Comparison of ENCODE assay signal across 10 cellular contexts in genomic region chr1:228842094-228842775, GRCh38.
DNase-seq lines count a peak whose midpoint lies in the region; ATAC-seq and TF ChIP-seq lines count a peak whose summit lies in the region.
"Had no signal": no experiment of that assay in that cellular context is flagged by ENCODE, and none has a peak within 500 bp of the region (broad histone marks: within the 10 kb centered on the region; RNA-seq: fewer than 3 reads in every experiment).

No MANE protein-coding gene starts in this region.

- intact Hi-C loops in activated CD8-positive, alpha-beta T cell treated with anti-CD3 and anti-CD28 coated beads for 36 hours (cut with micrococcal nuclease): no loop called here
- intact Hi-C loops in left ventricle myocardium superior (cut with micrococcal nuclease): no loop called here

- H3K36me3 Mint-ChIP-seq in activated CD8-positive, alpha-beta T cell treated with anti-CD3 and anti-CD28 coated beads for 36 hours (ENCODE audit: low read depth): no peaks in the 10 kb centered on the region
- peaks cover 2% of the 10 kb centered on the region for H3K36me3 Mint-ChIP-seq in activated CD8-positive, alpha-beta T cell treated with anti-CD3 and anti-CD28 coated beads, Interleukin-2, amount 10 ng/mL, durations not matched to agents 7 days and 5 days (ENCODE audit: low read depth)

- H3K27ac ChIP-seq in temporal lobe (ENCODE audit: low read depth, low read length): peak overlapping the region; percentile 76
- H3K27ac ChIP-seq: BLaER1 treated with 17β-estradiol and CSF1 and Interleukin-3, amounts not matched to agents 10 nM and 100 nM had no signal

- no peak for TF ChIP-seq CTCF in activated CD8-positive, alpha-beta T cell treated with anti-CD3 and anti-CD28 coated beads for 36 hours (IDR thresholded peaks at IDR 0.05)

- no peaks in the 10 kb centered on the region for H3K27me3 Mint-ChIP-seq in activated CD8-positive, alpha-beta T cell treated with anti-CD3 and anti-CD28 coated beads for 36 hours
- no peaks in the 10 kb centered on the region for H3K27me3 Mint-ChIP-seq in activated CD8-positive, alpha-beta T cell treated with anti-CD3 and anti-CD28 coated beads, Interleukin-2, amount 10 ng/mL, durations not matched to agents 7 days and 5 days (ENCODE audit: low read depth)

- no peak overlapping the region for H3K27ac Mint-ChIP-seq in activated CD8-positive, alpha-beta T cell treated with anti-CD3 and anti-CD28 coated beads for 36 hours
- H3K27ac Mint-ChIP-seq in activated CD8-positive, alpha-beta T cell treated with anti-CD3 and anti-CD28 coated beads, Interleukin-2, amount 10 ng/mL, durations not matched to agents 7 days and 5 days: no peak overlapping the region

- ATAC-seq in activated CD8-positive, alpha-beta T cell treated with anti-CD3 and anti-CD28 coated beads for 36 hours: peak; percentile 42
- no peak for ATAC-seq in activated CD8-positive, alpha-beta T cell treated with anti-CD3 and anti-CD28 coated beads, Interleukin-2, amount 10 ng/mL, durations not matched to agents 7 days and 5 days
- peak; percentile 80 for ATAC-seq in left ventricle myocardium superior
- no peak for ATAC-seq in GM21529 (IDR thresholded peaks at IDR 0.05; ENCODE audit: unreplicated experiment)

- POLR2A ChIA-PET in activated CD8-positive, alpha-beta T cell treated with anti-CD3 and anti-CD28 coated beads for 36 hours (lab: Charles Lee): interaction anchor here (1.0 kb wide), 1 partner anchor 95 kb away, joined by 3 read pairs; no protein-coding TSS in a partner anchor
- POLR2A ChIA-PET in activated CD8-positive, alpha-beta T cell treated with anti-CD3 and anti-CD28 coated beads, Interleukin-2, amount 10 ng/mL, durations not matched to agents 7 days and 5 days (lab: Charles Lee): no interaction called here

- H3K4me3 Mint-ChIP-seq in activated CD8-positive, alpha-beta T cell treated with anti-CD3 and anti-CD28 coated beads for 36 hours: no peak overlapping the region
- no peak overlapping the region for H3K4me3 Mint-ChIP-seq in activated CD8-positive, alpha-beta T cell treated with anti-CD3 and anti-CD28 coated beads, Interleukin-2, amount 10 ng/mL, durations not matched to agents 7 days and 5 days

- no peak for DNase-seq in activated CD8-positive, alpha-beta T cell treated with anti-CD3 and anti-CD28 coated beads for 36 hours
- DNase-seq in activated CD8-positive, alpha-beta T cell treated with anti-CD3 and anti-CD28 coated beads, Interleukin-2, amount 10 ng/mL, durations not matched to agents 7 days and 5 days: no peak
- DNase-seq in SW480 (ENCODE audit: low spot score): peak; percentile 59
- DNase-seq in left ventricle myocardium superior: peak; percentile 39
- no peak for DNase-seq in NCI-H2227 (lab: John Stamatoyannopoulos, UW; ENCODE audit: unreplicated experiment)
- no peak for DNase-seq in effector CD4-positive, alpha-beta T cell
- DNase-seq: NCI-H526 had no signal

- CTCF ChIA-PET in activated CD8-positive, alpha-beta T cell treated with anti-CD3 and anti-CD28 coated beads for 36 hours (lab: Charles Lee): no interaction called here
- CTCF ChIA-PET in activated CD8-positive, alpha-beta T cell treated with anti-CD3 and anti-CD28 coated beads, Interleukin-2, amount 10 ng/mL, durations not matched to agents 7 days and 5 days (lab: Charles Lee): interaction anchor here (1.0 kb wide), 1 partner anchor 12 kb away, joined by 3 read pairs; no protein-coding TSS in a partner anchor

- peaks cover 8% of the 10 kb centered on the region for H3K9me3 Mint-ChIP-seq in activated CD8-positive, alpha-beta T cell treated with anti-CD3 and anti-CD28 coated beads for 36 hours
- no peaks in the 10 kb centered on the region for H3K9me3 Mint-ChIP-seq in activated CD8-positive, alpha-beta T cell treated with anti-CD3 and anti-CD28 coated beads, Interleukin-2, amount 10 ng/mL, durations not matched to agents 7 days and 5 days (ENCODE audit: insufficient read depth)

- H3K4me1 Mint-ChIP-seq in activated CD8-positive, alpha-beta T cell treated with anti-CD3 and anti-CD28 coated beads for 36 hours (ENCODE audit: low read depth): no peaks in the 10 kb centered on the region
- peaks cover 12% of the 10 kb centered on the region for H3K4me1 Mint-ChIP-seq in activated CD8-positive, alpha-beta T cell treated with anti-CD3 and anti-CD28 coated beads, Interleukin-2, amount 10 ng/mL, durations not matched to agents 7 days and 5 days (ENCODE audit: low read depth)

Comparison
In these comparisons a context has a peak if more than half of its experiments do, and no peak if none do; other contexts are left out.
1. ATAC-seq: peak in activated CD8-positive, alpha-beta T cell treated with anti-CD3 and anti-CD28 coated beads for 36 hours (single experiment) and left ventricle myocardium superior (single experiment); none in activated CD8-positive, alpha-beta T cell treated with anti-CD3 and anti-CD28 coated beads, Interleukin-2, amount 10 ng/mL, durations not matched to agents 7 days and 5 days (single experiment) and GM21529 (single experiment).
2. DNase-seq: peak in SW480 (single experiment) and left ventricle myocardium superior (single experiment); none in activated CD8-positive, alpha-beta T cell treated with anti-CD3 and anti-CD28 coated beads for 36 hours (single experiment), activated CD8-positive, alpha-beta T cell treated with anti-CD3 and anti-CD28 coated beads, Interleukin-2, amount 10 ng/mL, durations not matched to agents 7 days and 5 days (single experiment), NCI-H2227 (single experiment) and effector CD4-positive, alpha-beta T cell (single experiment).